ENCODE assay signal across 8 cellular contexts in genomic region chr7:134126937-134127848, GRCh38. TPM values are rescaled to one million over a fixed set of nuclear protein-coding genes. Genes with fewer than 3 reads are reported as not detected.
DNase-seq lines count a peak whose midpoint lies in the region; ATAC-seq and TF ChIP-seq lines count a peak whose summit lies in the region.

A gene with protein sequence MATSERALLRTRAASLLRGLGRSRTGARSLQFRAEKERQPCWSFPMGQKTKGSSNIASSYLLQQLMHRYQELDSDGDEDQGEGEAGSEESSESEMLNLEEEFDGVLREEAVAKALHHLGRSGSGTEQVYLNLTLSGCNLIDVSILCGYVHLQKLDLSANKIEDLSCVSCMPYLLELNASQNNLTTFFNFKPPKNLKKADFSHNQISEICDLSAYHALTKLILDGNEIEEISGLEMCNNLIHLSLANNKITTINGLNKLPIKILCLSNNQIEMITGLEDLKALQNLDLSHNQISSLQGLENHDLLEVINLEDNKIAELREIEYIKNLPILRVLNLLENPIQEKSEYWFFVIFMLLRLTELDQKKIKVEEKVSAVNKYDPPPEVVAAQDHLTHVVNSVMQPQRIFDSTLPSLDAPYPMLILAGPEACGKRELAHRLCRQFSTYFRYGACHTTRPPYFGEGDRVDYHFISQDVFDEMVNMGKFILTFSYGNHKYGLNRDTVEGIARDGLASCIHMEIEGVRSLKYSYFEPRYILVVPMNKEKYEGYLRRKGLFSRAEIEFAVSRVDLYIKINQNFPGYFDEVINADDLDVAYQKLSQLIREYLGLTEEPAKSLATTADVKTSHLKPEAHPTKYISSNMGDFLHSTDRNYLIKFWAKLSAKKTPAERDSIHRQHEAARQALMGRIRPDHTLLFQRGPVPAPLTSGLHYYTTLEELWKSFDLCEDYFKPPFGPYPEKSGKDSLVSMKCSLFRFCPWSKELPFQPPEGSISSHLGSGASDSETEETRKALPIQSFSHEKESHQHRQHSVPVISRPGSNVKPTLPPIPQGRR (plus strand): TSS chr7:134127340. CDS start chr7:134127368, 28 bp downstream.

- H3K4me3 ChIP-seq in IMR-90 (ENCODE audit: insufficient read depth, low read depth, low read length), result peak within 1 kb of the TSS; percentile 86
- peak within 1 kb of the TSS; percentile 63 for H3K4me3 ChIP-seq in OCI-LY7 (ENCODE audit: low read depth, low read length, poor library complexity, severe bottlenecking)
- H3K4me3 ChIP-seq in esophagus muscularis mucosa, result peak within 1 kb of the TSS; percentile 65 to 83 (median 68)
- H3K4me3 ChIP-seq in mucosa of stomach (ENCODE audit: low read length), result peak within 1 kb of the TSS; percentile 53

- no peak within 1 kb of the TSS for H3K4ac ChIP-seq in IMR-90 (ENCODE audit: low read depth, low read length)

- POLR2A ChIA-PET in IMR-90 (lab: Charles Lee; ENCODE audit: unreplicated experiment), result interaction anchor here (0.5 kb wide), 1 partner anchor 22 kb away, joined by 4 read pairs; no protein-coding TSS in a partner anchor
- POLR2A ChIA-PET in OCI-LY7 (lab: Charles Lee), result interaction anchor here (0.5 to 1.8 kb wide), 9 partner anchors 14 to 1320 kb away, joined by 3 to 7 read pairs (median 4); no protein-coding TSS in a partner anchor

- no peak within 1 kb of the TSS for H3K56ac ChIP-seq in IMR-90 (ENCODE audit: extremely low read depth, insufficient read depth, low read length)

- H2BK15ac ChIP-seq in IMR-90 (ENCODE audit: low read depth, low read length), result no peak within 1 kb of the TSS

- TF ChIP-seq CTCF in IMR-90 (conservative IDR thresholded peaks at IDR 0.05; ENCODE audit: low read depth, low read length), result no peak
- no peak for TF ChIP-seq CTCF in OCI-LY7 (conservative IDR thresholded peaks at IDR 0.05; ENCODE audit: low read length)
- TF ChIP-seq CTCF in esophagus muscularis mucosa (IDR thresholded peaks at IDR 0.05), result no peak

- no peaks in the 10 kb centered on the region for H3K9me2 ChIP-seq in OCI-LY7 (ENCODE audit: insufficient read depth, low read length)

- H3K9me3 ChIP-seq in IMR-90 (ENCODE audit: control insufficient read depth, insufficient read depth, low read length) (no peaks in the 10 kb centered on the region), OCI-LY7 (ENCODE audit: low read length) (no peaks in the 10 kb centered on the region), esophagus muscularis mucosa (no peaks in the 10 kb centered on the region), mucosa of stomach (ENCODE audit: control insufficient read depth, low read length) (no peaks in the 10 kb centered on the region)

- TF ChIP-seq RAD21 in IMR-90 (IDR thresholded peaks at IDR 0.05; ENCODE audit: low read length), result no peak

- H2AK5ac ChIP-seq in IMR-90 (ENCODE audit: low read depth, low read length), result no peak within 1 kb of the TSS

- H3K79me1 ChIP-seq in IMR-90 (ENCODE audit: low read depth in 1 of 2, low read length in 2 of 2), result no peaks in the 10 kb centered on the region

- H3K9ac ChIP-seq in IMR-90 (ENCODE audit: low read depth, low read length) (peak within 1 kb of the TSS; percentile 45), mucosa of stomach (ENCODE audit: low read length) (peak within 1 kb of the TSS; percentile 20)

- 0 out of 2 replicates have a peak within 1 kb of the TSS, but pooled peaks have one; percentile 9 for H3K23ac ChIP-seq in IMR-90 (ENCODE audit: low read depth, low read length)

- no peak within 1 kb of the TSS for H2BK20ac ChIP-seq in IMR-90 (ENCODE audit: low read depth, low read length)

- H4K20me1 ChIP-seq in IMR-90 (ENCODE audit: insufficient read depth, low read length) (no peaks in the 10 kb centered on the region), OCI-LY7 (ENCODE audit: insufficient read depth, low read length) (no peaks in the 10 kb centered on the region)

- H4K91ac ChIP-seq in IMR-90 (ENCODE audit: insufficient read depth, low read depth, low read length), result no peak within 1 kb of the TSS

- TF ChIP-seq POLR2A in IMR-90 (IDR thresholded peaks at IDR 0.05; ENCODE audit: low read depth, low read length) (no peak), esophagus muscularis mucosa (IDR thresholded peaks at IDR 0.05; ENCODE audit: low read depth) (no peak)

- DNase-seq in DMS114 treated with DMSO at 0.1 percent for 48 hours (lab: John Stamatoyannopoulos, UW; ENCODE audit: unreplicated experiment) (peak; percentile 77), IMR-90 (peak; percentile 72), OCI-LY7 (ENCODE audit: low spot score) (peak; percentile 66), esophagus muscularis mucosa (ENCODE audit: extremely low spot score) (peak; percentile 93)
- peak; percentile 73 for DNase-seq in activated T-cell treated with anti-CD3 and anti-CD28 coated beads, Interleukin-2, amount 50 U/mL, for 1 hour
- DNase-seq in stimulated activated CD8-positive, alpha-beta memory T cell treated with anti-CD3 and anti-CD28 coated beads, Interleukin-4, amount 100 ng/mL, for 1 hour (ENCODE audit: low read depth in 2 of 2, low spot score in 1 of 2), result peak; percentile 32 to 48

- H3K9me1 ChIP-seq in IMR-90 (ENCODE audit: insufficient read depth, low read length), result no peaks in the 10 kb centered on the region

- H3K27me3 ChIP-seq in IMR-90 (ENCODE audit: control insufficient read depth, insufficient read depth, low read length), result peaks cover 7% of the 10 kb centered on the region
- H3K27me3 ChIP-seq in esophagus muscularis mucosa, result no peaks in the 10 kb centered on the region
- no peaks in the 10 kb centered on the region for H3K27me3 ChIP-seq in mucosa of stomach (ENCODE audit: control insufficient read depth, insufficient read depth, low read length)

- no peak within 1 kb of the TSS for H2BK120ac ChIP-seq in IMR-90 (ENCODE audit: low read depth, low read length)

- peak; percentile 100 for ATAC-seq in GM21619 (IDR thresholded peaks at IDR 0.05; ENCODE audit: unreplicated experiment)
- ATAC-seq in IMR-90 (ENCODE audit: low read depth), result peak; percentile 100

- peak within 1 kb of the TSS; percentile 98 for H3K4me2 ChIP-seq in IMR-90 (ENCODE audit: low read depth, low read length)
- H3K4me2 ChIP-seq in OCI-LY7 (ENCODE audit: low read length), result peak within 1 kb of the TSS; percentile 86

- TF ChIP-seq EP300 in esophagus muscularis mucosa (IDR thresholded peaks at IDR 0.05), result no peak

- no peak within 1 kb of the TSS for H4K5ac ChIP-seq in IMR-90 (ENCODE audit: low read depth, low read length)

- BruUV-seq in IMR-90 (replicated peaks; lab: Mats Ljungman, UMichigan) (no TSS peak), OCI-LY7 (replicated peaks; lab: Mats Ljungman, UMichigan) (no TSS peak)

- dilution Hi-C loops in IMR-90 (cut with HindIII; ENCODE audit: low sequenced_read_pairs, unreplicated experiment), result no loop called here

- H3K14ac ChIP-seq in IMR-90 (replicated peaks; ENCODE audit: low read depth, low read length), result no peak within 1 kb of the TSS

- WGBS in IMR-90 (ENCODE audit: extremely low coverage in 2 of 2, insufficient read length in 1 of 2), 2 experiments, result 3% methylated on average over 14 of the region's 46 CpGs; no CpG with 5 or more reads in 1 of the 2 experiments
- WGBS in esophagus muscularis mucosa, result 3% methylated on average over 42 of the region's 46 CpGs

- H3K4me1 ChIP-seq in IMR-90 (ENCODE audit: control insufficient read depth, insufficient read depth, low read length) (no peaks in the 10 kb centered on the region), OCI-LY7 (ENCODE audit: insufficient read depth, low read length, poor library complexity, severe bottlenecking) (no peaks in the 10 kb centered on the region), esophagus muscularis mucosa (peaks cover 12 to 19% (median 13%) of the 10 kb centered on the region in 4 donors), mucosa of stomach (ENCODE audit: control insufficient read depth, insufficient read depth, low read length) (no peaks in the 10 kb centered on the region)

- H3K27ac ChIP-seq in IMR-90 (ENCODE audit: insufficient read depth, low read length) (no peak within 1 kb of the TSS), OCI-LY7 (ENCODE audit: low read depth, low read length, poor library complexity, severe bottlenecking) (no peak within 1 kb of the TSS), esophagus muscularis mucosa (replicated peaks in 1 of 4) (peak within 1 kb of the TSS in 1 of 4 donors; percentile 21)

- H4K8ac ChIP-seq in IMR-90 (ENCODE audit: low read depth in 2 of 2, low read length in 2 of 2), result peak within 1 kb of the TSS in 1 of 2 experiments; percentile 11; a peak in 1 of 4 replicates

- CTCF ChIA-PET in IMR-90 (lab: Yijun Ruan, JAX), result interaction anchor here (3.0 kb wide), 1 partner anchor 14 kb away, joined by 14 read pairs; no protein-coding TSS in a partner anchor
- CTCF ChIA-PET in OCI-LY7 (lab: Charles Lee; ENCODE audit: unreplicated experiment), result interaction anchor here (0.6 to 1.1 kb wide), 2 partner anchors 191 to 1057 kb away, joined by 4 to 11 read pairs; no protein-coding TSS in a partner anchor

- peak within 1 kb of the TSS; percentile 96 for H2AFZ ChIP-seq in IMR-90 (replicated peaks; ENCODE audit: low read length, poor library complexity)
- H2AFZ ChIP-seq in OCI-LY7 (ENCODE audit: low read length), result peak within 1 kb of the TSS; percentile 88

- no peak within 1 kb of the TSS for H2AK9ac ChIP-seq in IMR-90 (replicated peaks; ENCODE audit: low read depth, low read length, poor library complexity)

- intact Hi-C loops in IMR-90 (cut with micrococcal nuclease), result no loop called here
- intact Hi-C loops in OCI-LY7 (cut with micrococcal nuclease; ENCODE audit: unreplicated experiment), result no loop called here
- intact Hi-C loops in esophagus muscularis mucosa (cut with DNase I), result no loop called here

- no peaks in the 10 kb centered on the region for H3K79me2 ChIP-seq in OCI-LY7 (ENCODE audit: insufficient read depth, low read depth, low read length)

- in situ Hi-C loops in IMR-90 (cut with MboI; ENCODE audit: low sequenced_read_pairs), result no loop called here

- no peak within 1 kb of the TSS for H2BK5ac ChIP-seq in IMR-90 (ENCODE audit: low read depth, low read length, poor library complexity, severe bottlenecking)

- H3K36me3 ChIP-seq in IMR-90 (ENCODE audit: control insufficient read depth, insufficient read depth, low read length), result no peaks in the 10 kb centered on the region
- no peaks in the 10 kb centered on the region for H3K36me3 ChIP-seq in OCI-LY7 (ENCODE audit: insufficient read depth, low read length)
- H3K36me3 ChIP-seq in esophagus muscularis mucosa, result no peaks in the 10 kb centered on the region
- H3K36me3 ChIP-seq in mucosa of stomach (ENCODE audit: control insufficient read depth, insufficient read depth, low read length), result no peaks in the 10 kb centered on the region

- H3K18ac ChIP-seq in IMR-90 (ENCODE audit: low read depth, low read length), result no peak within 1 kb of the TSS

TF ChIP-seq in IMR-90, 13 proteins besides CTCF, POLR2A, EP300 and RAD21 (continues in another document):
- no peak for TF ChIP-seq NFE2L2 (IDR thresholded peaks at IDR 0.05; ENCODE audit: low read depth, low read length)
- TF ChIP-seq MAZ (IDR thresholded peaks at IDR 0.05; ENCODE audit: borderline replicate concordance, low read depth, low read length), result no peak
- TF ChIP-seq CEBPB (IDR thresholded peaks at IDR 0.05; ENCODE audit: low read depth, low read length), result no peak

RNA-seq across cellular contexts. Expression of the gene that starts here (rescaled TPM):
- under 0.01 TPM in 1 of 2 replicates, not detected in the other for total RNA-seq in IMR-90 (2012; rRNA removed)
- polyA plus RNA-seq in IMR-90 (2012; rRNA removed), result 0.07 and 0.24 TPM in 2 replicates
- polyA plus RNA-seq in IMR-90 (2012; cell fraction: cytosol; rRNA removed), result not detected in 2 replicates
- 0.20 and 0.55 TPM in 2 replicates for polyA plus RNA-seq in IMR-90 (2012; cell fraction: nucleus; rRNA removed; ENCODE audit: low replicate concordance)
- 0.36 and 0.95 TPM in 2 replicates for total RNA-seq in OCI-LY7 (2014; rRNA removed; shearing (Covaris generic))
- total RNA-seq in OCI-LY7 (2022), result 0.46 and 0.52 TPM in 2 replicates
- under 1 TPM; 0.13 to 0.83 (median 0.31) TPM for total RNA-seq in esophagus muscularis mucosa

Comparison
In these comparisons a context has a peak if more than half of its experiments do, and no peak if none do; other contexts are left out.
1. Peak in DNase-seq, ATAC-seq, H3K4me3 ChIP-seq, H3K9ac ChIP-seq and H3K4me2 ChIP-seq in IMR-90; RNA of the gene not detected or under 1 TPM.
2. Peak in DNase-seq, H3K4me3 ChIP-seq and H3K4me2 ChIP-seq in OCI-LY7; RNA of the gene not detected or under 1 TPM.
3. Peak in DNase-seq and H3K4me3 ChIP-seq in esophagus muscularis mucosa; RNA of the gene not detected or under 1 TPM.
4. DNase-seq: peak in every context shown above with its lines; median percentile 93 in esophagus muscularis mucosa; 77 in DMS114 treated with DMSO at 0.1 percent for 48 hours; 73 in activated T-cell treated with anti-CD3 and anti-CD28 coated beads, Interleukin-2, amount 50 U/mL, for 1 hour; 72 in IMR-90; 66 in OCI-LY7; 40 in stimulated activated CD8-positive, alpha-beta memory T cell treated with anti-CD3 and anti-CD28 coated beads, Interleukin-4, amount 100 ng/mL, for 1 hour.